Comparison of ENCODE assay signal across 8 cellular contexts in genomic region chr20:13221313-13221672, GRCh38. TPM values are rescaled to one million over a fixed set of nuclear protein-coding genes. Genes with fewer than 3 reads are reported as not detected.
DNase-seq lines count a peak whose midpoint lies in the region; ATAC-seq, FAIRE-seq and TF ChIP-seq lines count a peak whose summit lies in the region.

No MANE protein-coding gene starts in this region.

- 1 to 3% methylated on average over 12 to 56 of the region's 56 CpGs for WGBS in pancreas, 2 donors

- DNase-seq in astrocyte of the spinal cord (ENCODE audit: low read depth, low spot score) = no peak
- peak in 1 of 6 donors; percentile 36 for DNase-seq in pancreas
- no peak for DNase-seq in HuH-7 (ENCODE audit: low spot score)
- DNase-seq in retina = no peak
- DNase-seq in NCI-H524 (lab: John Stamatoyannopoulos, UW) = no peak

- no peak for TF ChIP-seq CTCF in astrocyte of the spinal cord (IDR thresholded peaks at IDR 0.05; ENCODE audit: low read depth, low read length)
- TF ChIP-seq CTCF in pancreas (IDR thresholded peaks at IDR 0.05) = no peak

- H3K4me1 ChIP-seq in pancreas = peaks cover 0 to 5% (median 4%) of the 10 kb centered on the region in 3 donors

- H3K27me3 ChIP-seq in pancreas = peaks cover 0 to 8% (median 0%) of the 10 kb centered on the region in 4 donors

- H3K27ac ChIP-seq in pancreas = no peak overlapping the region

- H3K36me3 ChIP-seq in pancreas = no peaks in the 10 kb centered on the region

- H3K9me3 ChIP-seq in pancreas = no peaks in the 10 kb centered on the region

- in situ Hi-C loops in astrocyte of the spinal cord (cut with HindIII; ENCODE audit: low sequenced_read_pairs) = no loop called here

- intact Hi-C loops in pancreas (cut with DNase I) = no loop called here

- FAIRE-seq in pancreas (lab: Jason Lieb, UNC) = no peak

- H3K4me3 ChIP-seq in astrocyte of the spinal cord (ENCODE audit: low read depth, low read length) = peak overlapping the region; percentile 5
- H3K4me3 ChIP-seq in pancreas = peak overlapping the region; percentile 33 to 58 (median 44)

- ATAC-seq in GM18909 (IDR thresholded peaks at IDR 0.05; ENCODE audit: poor library complexity, unreplicated experiment) (peak; percentile 31), HG02885 (IDR thresholded peaks at IDR 0.05; ENCODE audit: poor library complexity, unreplicated experiment) (peak; percentile 38), pancreas (no peak), GM18517 (IDR thresholded peaks at IDR 0.05; ENCODE audit: unreplicated experiment) (no peak)

RNA-seq across cellular contexts. Expression of gene ISM1, which starts 0.2 kb away (rescaled TPM):
- total RNA-seq in pancreas = 1 to 10 TPM; 1.2 to 5.6 (median 2.3) TPM
- polyA plus RNA-seq in pancreas = 1 to 10 TPM in 1 of 2 donors, under 1 TPM in 1; 0.52 to 1.4 TPM

Comparison
In these comparisons a context has a peak if more than half of its experiments do, and no peak if none do; other contexts are left out.
1. ATAC-seq: peak in GM18909 (single experiment) and HG02885 (single experiment); none in pancreas (0 of 4) and GM18517 (single experiment).